Comparison of ENCODE assay signal across 24 cellular contexts in genomic region chr14:77557391-77557790, GRCh38. TPM values are rescaled to one million over a fixed set of nuclear protein-coding genes. Genes with fewer than 3 reads are reported as not detected.
DNase-seq lines count a peak whose midpoint lies in the region; ATAC-seq, FAIRE-seq and TF ChIP-seq lines count a peak whose summit lies in the region.
"Had no signal": no experiment of that assay in that cellular context is flagged by ENCODE, and none has a peak within 500 bp of the region (broad histone marks: within the 10 kb centered on the region; RNA-seq: fewer than 3 reads in every experiment).

No MANE protein-coding gene starts in this region.

- peaks cover 0 to 41% (median 11%) of the 10 kb centered on the region in 9 donors for H3K4me1 ChIP-seq in heart right ventricle
- H3K4me1 ChIP-seq: psoas muscle, thyroid gland had no signal

- H3K4me3 Mint-ChIP-seq in activated T-helper 2 cell treated with anti-CD3 and anti-CD28 coated beads, Interferon-gamma antibody, Interleukin-2, Interleukin-4, amounts not matched to agents 10 μg/mL and 5 μg/mL and 100 μg/mL, durations not matched to agents 14 hours and 24 hours and 36 hours (ENCODE audit: low read depth), result peak overlapping the region; percentile 22
- H3K4me3 Mint-ChIP-seq in natural killer cell treated with Interleukin-12 subunit alpha and Interleukin-12 subunit beta and Interleukin-15 and Interleukin-18, amount 100 ng/mL, for 72 hours, result peak overlapping the region; percentile 73
- H3K4me3 Mint-ChIP-seq: neural crest cell had no signal

- H3K36me3 Mint-ChIP-seq in activated T-helper 2 cell treated with anti-CD3 and anti-CD28 coated beads, Interferon-gamma antibody, Interleukin-2, Interleukin-4, amounts not matched to agents 10 μg/mL and 5 μg/mL and 100 μg/mL, durations not matched to agents 14 hours and 24 hours and 36 hours (ENCODE audit: low read depth), result peaks cover 60% of the 10 kb centered on the region
- H3K36me3 Mint-ChIP-seq in natural killer cell treated with Interleukin-12 subunit alpha and Interleukin-12 subunit beta and Interleukin-15 and Interleukin-18, amount 100 ng/mL, for 72 hours, result peaks cover 4% of the 10 kb centered on the region

- H3K27me3 ChIP-seq in heart right ventricle, result no peaks in the 10 kb centered on the region
- H3K27me3 ChIP-seq: thyroid gland had no signal

- H3K27me3 Mint-ChIP-seq in activated T-helper 2 cell treated with anti-CD3 and anti-CD28 coated beads, Interferon-gamma antibody, Interleukin-2, Interleukin-4, amounts not matched to agents 10 μg/mL and 5 μg/mL and 100 μg/mL, durations not matched to agents 14 hours and 24 hours and 36 hours (ENCODE audit: low read depth), result no peaks in the 10 kb centered on the region
- H3K27me3 Mint-ChIP-seq in natural killer cell treated with Interleukin-12 subunit alpha and Interleukin-12 subunit beta and Interleukin-15 and Interleukin-18, amount 100 ng/mL, for 72 hours, result no peaks in the 10 kb centered on the region

- peak; percentile 48 to 65 for ATAC-seq in natural killer cell treated with Interleukin-12 subunit alpha and Interleukin-12 subunit beta and Interleukin-15 and Interleukin-18, amount 100 ng/mL, for 72 hours
- no peak for ATAC-seq in heart right ventricle
- no peak for ATAC-seq in HG02970 (IDR thresholded peaks at IDR 0.05; ENCODE audit: low FRiP score, unreplicated experiment)
- ATAC-seq: GM12878, psoas muscle had no signal

- peak overlapping the region; percentile 81 for H3K27ac Mint-ChIP-seq in activated T-helper 2 cell treated with anti-CD3 and anti-CD28 coated beads, Interferon-gamma antibody, Interleukin-2, Interleukin-4, amounts not matched to agents 10 μg/mL and 5 μg/mL and 100 μg/mL, durations not matched to agents 14 hours and 24 hours and 36 hours
- H3K27ac Mint-ChIP-seq in natural killer cell treated with Interleukin-12 subunit alpha and Interleukin-12 subunit beta and Interleukin-15 and Interleukin-18, amount 100 ng/mL, for 72 hours, result peak overlapping the region; percentile 75 to 84

- FAIRE-seq in HTR-8/SVneo (lab: Jason Lieb, UNC), result no peak
- FAIRE-seq: colon, GM12878 had no signal

- H3K27ac ChIP-seq in heart right ventricle, result peak overlapping the region in 1 of 10 donors; percentile 67
- H3K27ac ChIP-seq: 22Rv1, KMS-11, psoas muscle, RWPE1, thyroid gland had no signal

- H3K9me3 Mint-ChIP-seq in activated T-helper 2 cell treated with anti-CD3 and anti-CD28 coated beads, Interferon-gamma antibody, Interleukin-2, Interleukin-4, amounts not matched to agents 10 μg/mL and 5 μg/mL and 100 μg/mL, durations not matched to agents 14 hours and 24 hours and 36 hours, result no peaks in the 10 kb centered on the region
- no peaks in the 10 kb centered on the region for H3K9me3 Mint-ChIP-seq in natural killer cell treated with Interleukin-12 subunit alpha and Interleukin-12 subunit beta and Interleukin-15 and Interleukin-18, amount 100 ng/mL, for 72 hours
- H3K9me3 Mint-ChIP-seq: neural crest cell had no signal

- intact Hi-C loops in activated T-helper 2 cell treated with anti-CD3 and anti-CD28 coated beads, Interferon-gamma antibody, Interleukin-2, Interleukin-4, amounts not matched to agents 10 μg/mL and 5 μg/mL and 100 μg/mL, durations not matched to agents 14 hours and 24 hours and 36 hours (cut with micrococcal nuclease), result loop anchor here (10.0 kb wide), 1 partner anchor 253 kb away; no protein-coding TSS in a partner anchor
- intact Hi-C loops in heart right ventricle (cut with DNase I), result loop anchor here in 6 of 10 donors (10.0 kb wide), 5 partner anchors 47 to 263 kb away; partner anchors contain the start of genes AHSA1 (in 1 of the 6) and VIPAS39 (in 1 of the 6)

- peak; percentile 58 for DNase-seq in SIG-M5 treated with dmso at 0.1 percent for 504 hours (lab: John Stamatoyannopoulos, UW; ENCODE audit: unreplicated experiment)
- no peak for DNase-seq in SIG-M5 (lab: John Stamatoyannopoulos, UW)
- peak; percentile 61 for DNase-seq in MV-4-11 (lab: John Stamatoyannopoulos, UW)
- DNase-seq in activated T-helper 2 cell treated with anti-CD3 and anti-CD28 coated beads, Interferon-gamma antibody, Interleukin-2, Interleukin-4, amounts not matched to agents 10 μg/mL and 5 μg/mL and 100 μg/mL, durations not matched to agents 14 hours and 24 hours and 36 hours (ENCODE audit: low spot score), result no peak
- DNase-seq in natural killer cell treated with Interleukin-12 subunit alpha and Interleukin-12 subunit beta and Interleukin-15 and Interleukin-18, amount 100 ng/mL, for 72 hours (ENCODE audit: low spot score), result no peak
- no peak for DNase-seq in HTR-8/SVneo (ENCODE audit: insufficient read length, low spot score)
- no peak for DNase-seq in heart right ventricle
- DNase-seq: activated effector memory CD4-positive, alpha-beta T cell treated with anti-CD3 and anti-CD28 coated beads, Interleukin-2, amount 50 U/mL, for 16 hours; kidney glomerular epithelial cell; mesendoderm; NCI-H1417; NCI-H2227 treated with DMSO at 0.1 percent for 48 hours; NK-92 treated with Interleukin-12 subunit alpha and Interleukin-12 subunit beta, amount 100 ng/mL, for 24 hours; psoas muscle; stimulated activated CD4-positive, alpha-beta T cell treated with anti-CD3 and anti-CD28 coated beads, Interleukin-12 subunit alpha, Interleukin-12 subunit beta, amount 100 ng/mL, for 4 hours; SW 1271; thyroid gland had no signal

- TF ChIP-seq CTCF in heart right ventricle (IDR thresholded peaks at IDR 0.05), result no peak

- no peak overlapping the region for H3K4me3 ChIP-seq in heart right ventricle
- H3K4me3 ChIP-seq: GM12878, psoas muscle, thyroid gland had no signal

- H3K36me3 ChIP-seq in heart right ventricle, result peaks cover 0 to 98% (median 12%) of the 10 kb centered on the region in 9 donors

- H3K4me1 Mint-ChIP-seq in activated T-helper 2 cell treated with anti-CD3 and anti-CD28 coated beads, Interferon-gamma antibody, Interleukin-2, Interleukin-4, amounts not matched to agents 10 μg/mL and 5 μg/mL and 100 μg/mL, durations not matched to agents 14 hours and 24 hours and 36 hours (ENCODE audit: low read depth), result peaks cover 15% of the 10 kb centered on the region
- H3K4me1 Mint-ChIP-seq in natural killer cell treated with Interleukin-12 subunit alpha and Interleukin-12 subunit beta and Interleukin-15 and Interleukin-18, amount 100 ng/mL, for 72 hours (ENCODE audit: low read depth in 2 of 2), result peaks cover 24 to 26% of the 10 kb centered on the region in 2 donors

- no peaks in the 10 kb centered on the region for H3K9me3 ChIP-seq in heart right ventricle
- H3K9me3 ChIP-seq: psoas muscle, thyroid gland had no signal

- WGBS in heart right ventricle, 2 donors, result 87 to 88% methylated on average over 10 of the region's 10 CpGs

RNA-seq across cellular contexts. Expression of gene ISM2, which starts 58.8 kb away (rescaled TPM):
- total RNA-seq in activated T-helper 2 cell treated with anti-CD3 and anti-CD28 coated beads, Interferon-gamma antibody, Interleukin-2, Interleukin-4, amounts not matched to agents 10 μg/mL and 5 μg/mL and 100 μg/mL, durations not matched to agents 14 hours and 24 hours and 36 hours, result 0.11 TPM in 1 of 2 replicates, not detected in the other
- total RNA-seq in natural killer cell treated with Interleukin-12 subunit alpha and Interleukin-12 subunit beta and Interleukin-15 and Interleukin-18, amount 100 ng/mL, for 72 hours, result under 1 TPM; 0.14 to 0.36 TPM
- total RNA-seq in heart right ventricle, result not detected
- not detected for polyA plus RNA-seq in heart right ventricle
- total RNA-seq: GM12878, neural crest cell, psoas muscle, thyroid gland had no signal

RNA-seq across cellular contexts. Expression of gene SPTLC2, which starts 59.0 kb away (rescaled TPM):
- total RNA-seq in activated T-helper 2 cell treated with anti-CD3 and anti-CD28 coated beads, Interferon-gamma antibody, Interleukin-2, Interleukin-4, amounts not matched to agents 10 μg/mL and 5 μg/mL and 100 μg/mL, durations not matched to agents 14 hours and 24 hours and 36 hours, result 26.6 and 29.6 TPM in 2 replicates
- 10 to 100 TPM; 44.0 to 65.7 TPM for total RNA-seq in natural killer cell treated with Interleukin-12 subunit alpha and Interleukin-12 subunit beta and Interleukin-15 and Interleukin-18, amount 100 ng/mL, for 72 hours
- total RNA-seq in heart right ventricle, result 10 to 100 TPM in 8 of 10 donors, 1 to 10 TPM in 2; 8.3 to 23.5 (median 13.3) TPM
- polyA plus RNA-seq in heart right ventricle, result 1 to 10 TPM; 4.7 to 6.5 TPM

Comparison
In these comparisons a context has a peak if more than half of its experiments do, and no peak if none do; other contexts are left out.
1. DNase-seq: peak in SIG-M5 treated with dmso at 0.1 percent for 504 hours (single experiment) and MV-4-11 (single experiment); none in SIG-M5 (single experiment), activated T-helper 2 cell treated with anti-CD3 and anti-CD28 coated beads, Interferon-gamma antibody, Interleukin-2, Interleukin-4, amounts not matched to agents 10 μg/mL and 5 μg/mL and 100 μg/mL, durations not matched to agents 14 hours and 24 hours and 36 hours (single experiment), natural killer cell treated with Interleukin-12 subunit alpha and Interleukin-12 subunit beta and Interleukin-15 and Interleukin-18, amount 100 ng/mL, for 72 hours (single experiment), HTR-8/SVneo (single experiment) and heart right ventricle (0 of 2).
2. ATAC-seq: peak in natural killer cell treated with Interleukin-12 subunit alpha and Interleukin-12 subunit beta and Interleukin-15 and Interleukin-18, amount 100 ng/mL, for 72 hours (2 of 2); none in heart right ventricle (0 of 8) and HG02970 (single experiment).